In genomic region chr5:134370871-134371833, GRCh38 we compare ENCODE assay signal across 8 cellular contexts. TPM values are rescaled to one million over a fixed set of nuclear protein-coding genes. Genes with fewer than 3 reads are reported as not detected.
DNase-seq lines count a peak whose midpoint lies in the region; ATAC-seq and TF ChIP-seq lines count a peak whose summit lies in the region.

Gene UBE2B, plus strand, starts transcription at chr5:134371569. Its CDS starts 27 bp downstream, at chr5:134371596.

- no peaks in the 10 kb centered on the region for H3K9me3 ChIP-seq in smooth muscle cell (replicated peaks; ENCODE audit: low read depth)

- in situ Hi-C loops in GM18951 (cut with MboI; ENCODE audit: low sequenced_read_pairs, unreplicated experiment), result no loop called here

- peaks cover 2% of the 10 kb centered on the region for H3K9me3 Mint-ChIP-seq in activated B cell treated with CpG ODN at 0.5 μM for 24 hours

- no peaks in the 10 kb centered on the region for H3K27me3 ChIP-seq in smooth muscle cell (ENCODE audit: low read depth)

- peak; percentile 67 for ATAC-seq in HG03196 (IDR thresholded peaks at IDR 0.05; ENCODE audit: unreplicated experiment)
- ATAC-seq in activated B cell treated with CpG ODN at 0.5 μM for 24 hours (ENCODE audit: low read depth), result peak; percentile 75

- peaks cover 46% of the 10 kb centered on the region for H4K20me1 ChIP-seq in smooth muscle cell (ENCODE audit: low read depth)

- peak; percentile 65 for TF ChIP-seq POLR2A in GM18951 (IDR thresholded peaks at IDR 0.05; ENCODE audit: extremely low read depth, insufficient read depth, insufficient read length)

- H3K4me3 ChIP-seq in smooth muscle cell, result peak within 1 kb of the TSS; percentile 100

- peak within 1 kb of the TSS; percentile 98 for H3K4me3 Mint-ChIP-seq in activated B cell treated with CpG ODN at 0.5 μM for 24 hours

- peaks cover 16% of the 10 kb centered on the region for H3K4me1 ChIP-seq in smooth muscle cell (ENCODE audit: low read depth)

- H3K27ac ChIP-seq in caudate nucleus (ENCODE audit: low read depth, low read length) (peak within 1 kb of the TSS; percentile 100), smooth muscle cell (ENCODE audit: low read depth) (peak within 1 kb of the TSS; percentile 99)

- intact Hi-C loops in activated B cell treated with CpG ODN at 0.5 μM for 24 hours (cut with micrococcal nuclease), result loop anchor here (1.0 to 5.0 kb wide), 16 partner anchors 40 to 536 kb away; partner anchors contain the start of genes CAMLG, CDKN2AIPNL, DDX46 and JADE2

- H3K4me2 ChIP-seq in smooth muscle cell, result peak within 1 kb of the TSS; percentile 88

- TF ChIP-seq CTCF in activated B cell treated with CpG ODN at 0.5 μM for 24 hours (IDR thresholded peaks at IDR 0.05), result no peak
- TF ChIP-seq CTCF in smooth muscle cell (IDR thresholded peaks at IDR 0.05; ENCODE audit: borderline replicate concordance, insufficient read depth, poor library complexity, severe bottlenecking), result no peak

- peak within 1 kb of the TSS; percentile 92 for H2AFZ ChIP-seq in smooth muscle cell (ENCODE audit: low read depth)

- peak within 1 kb of the TSS; percentile 99 for H3K9ac ChIP-seq in smooth muscle cell (ENCODE audit: low read depth)

- peaks cover 54% of the 10 kb centered on the region for H3K4me1 Mint-ChIP-seq in activated B cell treated with CpG ODN at 0.5 μM for 24 hours

- CTCF ChIA-PET in activated B cell treated with CpG ODN at 0.5 μM for 24 hours (lab: Charles Lee), result interaction anchor here (1.0 to 2.0 kb wide), 6 partner anchors 40 to 216 kb away, joined by 3 to 11 read pairs (median 4); partner anchors contain the start of gene CDKN2AIPNL

- H3K27ac Mint-ChIP-seq in activated B cell treated with CpG ODN at 0.5 μM for 24 hours, result peak within 1 kb of the TSS; percentile 100

- DNase-seq in AG08395 (ENCODE audit: low spot score) (peak; percentile 98), NCI-H345 (lab: John Stamatoyannopoulos, UW) (peak; percentile 97), activated B cell treated with CpG ODN at 0.5 μM for 24 hours (peak; percentile 95), caudate nucleus (lab: John Stamatoyannopoulos, UW) (peak; percentile 77 to 100 (median 97)), iPS-NIHi7 (ENCODE audit: extremely low spot score) (peak; percentile 93), smooth muscle cell (lab: John Stamatoyannopoulos, UW; ENCODE audit: unreplicated experiment) (peak; percentile 97)

- no peaks in the 10 kb centered on the region for H3K36me3 ChIP-seq in smooth muscle cell (ENCODE audit: low read depth)

- no peaks in the 10 kb centered on the region for H3K27me3 Mint-ChIP-seq in activated B cell treated with CpG ODN at 0.5 μM for 24 hours

- 1% methylated on average over 44 of the region's 74 CpGs for WGBS in smooth muscle cell (ENCODE audit: low lambda C conversion rate)

- H3K36me3 Mint-ChIP-seq in activated B cell treated with CpG ODN at 0.5 μM for 24 hours (ENCODE audit: low read depth), result peaks cover 34% of the 10 kb centered on the region

- POLR2A ChIA-PET in activated B cell treated with CpG ODN at 0.5 μM for 24 hours (lab: Charles Lee), result interaction anchor here (0.5 to 5.4 kb wide), 27 partner anchors 11 to 531 kb away, joined by 3 to 86 read pairs (median 6); partner anchors contain the start of genes C5orf24, CDKN2AIPNL, JADE2 and SEC24A

- no peaks in the 10 kb centered on the region for H3F3A ChIP-seq in smooth muscle cell (ENCODE audit: low read depth)

- H3K79me2 ChIP-seq in smooth muscle cell (ENCODE audit: low read depth), result peaks cover 50% of the 10 kb centered on the region

RNA-seq across cellular contexts. Expression of gene UBE2B, which starts in this region (rescaled TPM):
- total RNA-seq in activated B cell treated with CpG ODN at 0.5 μM for 24 hours, result 60.4 and 64.4 TPM in 2 replicates
- 42.1 and 60.6 TPM in 2 replicates for total RNA-seq in smooth muscle cell
- polyA plus RNA-seq in smooth muscle cell, result 86.8 and 112 TPM in 2 replicates

Comparison
In these comparisons a context has a peak if more than half of its experiments do, and no peak if none do; other contexts are left out.
1. Peak in every context shown above with its lines: DNase-seq, ATAC-seq, H3K4me3 ChIP-seq and H3K27ac ChIP-seq.